ENCODE assay signal across 8 cellular contexts in the genomic region with DNA sequence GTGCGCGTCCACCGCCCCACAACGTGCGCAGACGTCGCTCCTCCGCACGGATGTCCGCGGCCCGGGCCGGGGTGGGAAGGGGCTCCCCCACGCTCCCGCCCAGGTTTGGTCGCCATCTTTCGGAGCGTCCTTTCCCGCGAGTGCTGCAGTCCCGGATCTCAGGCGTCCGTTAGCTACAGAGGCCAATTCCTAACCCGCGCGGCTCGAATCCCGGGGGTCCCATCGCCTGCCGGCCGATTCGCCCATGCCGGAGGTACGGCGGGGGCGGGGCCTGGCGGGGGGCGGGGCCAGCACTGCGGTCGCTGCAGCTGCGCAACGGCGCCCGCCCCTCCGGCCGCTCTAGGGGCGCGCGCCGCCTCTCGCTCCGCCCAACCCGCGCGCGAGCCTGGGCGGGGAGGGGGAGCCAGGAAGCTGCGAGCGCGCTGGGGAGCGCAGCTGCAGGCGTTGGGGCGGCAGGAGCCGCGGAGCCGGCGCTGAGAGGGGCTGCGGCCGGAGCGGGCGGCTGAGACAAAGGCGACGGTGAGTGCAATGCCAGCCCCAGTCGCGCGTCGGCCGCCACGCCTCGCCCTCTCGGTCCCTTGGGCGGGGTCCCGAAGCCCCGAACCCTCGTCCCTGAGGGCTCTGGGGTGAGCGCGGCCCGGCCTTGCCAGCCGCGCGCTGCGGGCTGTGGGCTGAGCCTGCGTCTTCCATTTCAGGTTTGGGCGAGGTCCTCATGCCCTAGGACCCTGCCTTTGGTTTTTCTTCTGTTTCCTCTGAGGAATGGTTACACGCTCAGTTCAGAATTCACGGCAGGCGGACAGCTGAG. TPM values are rescaled to one million over a fixed set of nuclear protein-coding genes. Genes with fewer than 3 reads are reported as not detected.
DNase-seq lines count a peak whose midpoint lies in the region; TF ChIP-seq lines count a peak whose summit lies in the region.

A gene with protein sequence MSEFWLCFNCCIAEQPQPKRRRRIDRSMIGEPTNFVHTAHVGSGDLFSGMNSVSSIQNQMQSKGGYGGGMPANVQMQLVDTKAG (plus strand): TSS at position 406 of the 805 bp plus-strand sequence. CDS start 95,441 bp downstream, outside the sequence.

- peak within 1 kb of the TSS; percentile 98 for H3K4me3 Mint-ChIP-seq in type B pancreatic cell

- peak within 1 kb of the TSS; percentile 100 for H3K4me2 ChIP-seq in SU-DHL-6 (ENCODE audit: low read depth, low read length, poor library complexity, severe bottlenecking)

- peaks cover 68% of the 10 kb centered on the region for H3F3A ChIP-seq in SU-DHL-6 (ENCODE audit: insufficient read depth)

- POLR2A ChIA-PET in HEK293 (lab: Yijun Ruan, JAX), result interaction anchor here (0.8 to 3.2 kb wide), 6 partner anchors 16 to 124 kb away, joined by 3 to 22 read pairs (median 3); partner anchors contain the start of gene HINT1

- no peaks in the 10 kb centered on the region; the same call in 1 of the 2 replicates for H4K20me1 ChIP-seq in SU-DHL-6 (ENCODE audit: low read depth, low read length)

- H3K4me3 ChIP-seq in GM08714 (ENCODE audit: low read length) (peak within 1 kb of the TSS; percentile 100), HEK293 (ENCODE audit: low read depth, low read length) (peak within 1 kb of the TSS; percentile 98), SU-DHL-6 (ENCODE audit: insufficient read depth, low read length, poor library complexity, severe bottlenecking) (peak within 1 kb of the TSS; percentile 98)

- H3K27me3 Mint-ChIP-seq in type B pancreatic cell, result no peaks in the 10 kb centered on the region

- no peaks in the 10 kb centered on the region for H3K9me2 ChIP-seq in SU-DHL-6 (replicated peaks; ENCODE audit: insufficient read depth, low read length)

- H3K36me3 Mint-ChIP-seq in type B pancreatic cell, result no peaks in the 10 kb centered on the region

- TF ChIP-seq CTCF in HEK293 (tag by site-specific recombination; IDR thresholded peaks at IDR 0.05), result peak; percentile 51; the same call in 1 of the 2 replicates
- TF ChIP-seq CTCF in SU-DHL-6 (IDR thresholded peaks at IDR 0.05; ENCODE audit: insufficient read depth, low read length, poor library complexity, severe bottlenecking), result no peak
- TF ChIP-seq CTCF in type B pancreatic cell (conservative IDR thresholded peaks at IDR 0.05), result peak; percentile 32

- H3K27ac Mint-ChIP-seq in type B pancreatic cell, result peak within 1 kb of the TSS; percentile 94

- H3K36me3 ChIP-seq in HEK293 (ENCODE audit: control insufficient read depth in 2 of 2, insufficient read depth in 1 of 2, low read length in 2 of 2) (no peaks in the 10 kb centered on the region; a peak in 1 of 3 replicates), SU-DHL-6 (ENCODE audit: low read length) (peaks cover 12% of the 10 kb centered on the region)

- H3K27ac ChIP-seq in HEK293 (ENCODE audit: extremely low read depth, low read depth, low read length), result peak within 1 kb of the TSS; percentile 90
- peak within 1 kb of the TSS; percentile 92 for H3K27ac ChIP-seq in SU-DHL-6 (ENCODE audit: low read depth, low read length)
- peak within 1 kb of the TSS; percentile 12 for H3K27ac ChIP-seq in adipose tissue (ENCODE audit: low read depth, low read length)

- H3K4me1 Mint-ChIP-seq in type B pancreatic cell (ENCODE audit: unreplicated experiment), result peaks cover 13% of the 10 kb centered on the region

- CTCF ChIA-PET in HEK293 (lab: Yijun Ruan, JAX), result interaction anchor here (0.7 to 2.9 kb wide), 3 partner anchors 12 to 118 kb away, joined by 3 to 18 read pairs (median 3); no protein-coding TSS in a partner anchor

- H3K9me3 ChIP-seq in HEK293 (ENCODE audit: control insufficient read depth, insufficient read depth, low read depth, low read length), result no peaks in the 10 kb centered on the region
- H3K9me3 ChIP-seq in SU-DHL-6 (ENCODE audit: insufficient read depth, low read length), result no peaks in the 10 kb centered on the region

- H3K9me3 Mint-ChIP-seq in type B pancreatic cell, result no peaks in the 10 kb centered on the region

- peak within 1 kb of the TSS; percentile 92 for H3K9ac ChIP-seq in SU-DHL-6 (ENCODE audit: low read length)

- peak within 1 kb of the TSS; percentile 37 for H2AFZ ChIP-seq in SU-DHL-6 (ENCODE audit: low read depth, low read length, severe bottlenecking)

- DNase-seq in MV-4-11 (lab: John Stamatoyannopoulos, UW) (peak; percentile 83), cardiac septum (ENCODE audit: low spot score) (peak; percentile 94), posterior cingulate gyrus (peak; percentile 66 to 97 (median 80)), type B pancreatic cell (ENCODE audit: extremely low spot score, unreplicated experiment) (peak; percentile 88)

- H3K79me2 ChIP-seq in SU-DHL-6 (ENCODE audit: insufficient read depth, low read length), result peaks cover 73% of the 10 kb centered on the region

- intact Hi-C loops in cardiac septum (cut with DNase I) (loop anchor here (2.0 kb wide), 1 partner anchor 99 kb away; the partner anchor contains the start of gene HINT1), posterior cingulate gyrus (cut with DNase I) (loop anchor here (2.0 to 10.0 kb wide), 3 partner anchors 99 to 153 kb away; partner anchors contain the start of gene HINT1)

- no peaks in the 10 kb centered on the region; the same call in 1 of the 2 replicates for H3K4me1 ChIP-seq in HEK293 (ENCODE audit: control insufficient read depth, insufficient read depth, low read length)

- H3K27me3 ChIP-seq in SU-DHL-6 (ENCODE audit: low read length), result no peaks in the 10 kb centered on the region

- 0 to 1% (median 0%) methylated on average over 89 to 97 of the region's 97 CpGs for WGBS in adipose tissue, 3 donors

TF ChIP-seq in HEK293, 187 proteins besides CTCF, POLR2A, EP300 and RAD21 (continues in another document):
- TF ChIP-seq, protein P1, sequence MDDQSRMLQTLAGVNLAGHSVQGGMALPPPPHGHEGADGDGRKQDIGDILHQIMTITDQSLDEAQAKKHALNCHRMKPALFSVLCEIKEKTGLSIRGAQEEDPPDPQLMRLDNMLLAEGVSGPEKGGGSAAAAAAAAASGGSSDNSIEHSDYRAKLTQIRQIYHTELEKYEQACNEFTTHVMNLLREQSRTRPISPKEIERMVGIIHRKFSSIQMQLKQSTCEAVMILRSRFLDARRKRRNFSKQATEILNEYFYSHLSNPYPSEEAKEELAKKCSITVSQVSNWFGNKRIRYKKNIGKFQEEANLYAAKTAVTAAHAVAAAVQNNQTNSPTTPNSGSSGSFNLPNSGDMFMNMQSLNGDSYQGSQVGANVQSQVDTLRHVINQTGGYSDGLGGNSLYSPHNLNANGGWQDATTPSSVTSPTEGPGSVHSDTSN (CRISPR knock-in tag; IDR thresholded peaks at IDR 0.05), result 0 out of 2 replicates have a peak, but pooled peaks have one; percentile 52
- TF ChIP-seq KLF8 (tag by site-specific recombination; IDR thresholded peaks at IDR 0.05), result peak; percentile 45; the same call in 1 of the 2 replicates
- peak; percentile 24; the same call in 1 of the 2 replicates for TF ChIP-seq ZNF398 (tag by site-specific recombination; IDR thresholded peaks at IDR 0.05)
- TF ChIP-seq, protein P2, sequence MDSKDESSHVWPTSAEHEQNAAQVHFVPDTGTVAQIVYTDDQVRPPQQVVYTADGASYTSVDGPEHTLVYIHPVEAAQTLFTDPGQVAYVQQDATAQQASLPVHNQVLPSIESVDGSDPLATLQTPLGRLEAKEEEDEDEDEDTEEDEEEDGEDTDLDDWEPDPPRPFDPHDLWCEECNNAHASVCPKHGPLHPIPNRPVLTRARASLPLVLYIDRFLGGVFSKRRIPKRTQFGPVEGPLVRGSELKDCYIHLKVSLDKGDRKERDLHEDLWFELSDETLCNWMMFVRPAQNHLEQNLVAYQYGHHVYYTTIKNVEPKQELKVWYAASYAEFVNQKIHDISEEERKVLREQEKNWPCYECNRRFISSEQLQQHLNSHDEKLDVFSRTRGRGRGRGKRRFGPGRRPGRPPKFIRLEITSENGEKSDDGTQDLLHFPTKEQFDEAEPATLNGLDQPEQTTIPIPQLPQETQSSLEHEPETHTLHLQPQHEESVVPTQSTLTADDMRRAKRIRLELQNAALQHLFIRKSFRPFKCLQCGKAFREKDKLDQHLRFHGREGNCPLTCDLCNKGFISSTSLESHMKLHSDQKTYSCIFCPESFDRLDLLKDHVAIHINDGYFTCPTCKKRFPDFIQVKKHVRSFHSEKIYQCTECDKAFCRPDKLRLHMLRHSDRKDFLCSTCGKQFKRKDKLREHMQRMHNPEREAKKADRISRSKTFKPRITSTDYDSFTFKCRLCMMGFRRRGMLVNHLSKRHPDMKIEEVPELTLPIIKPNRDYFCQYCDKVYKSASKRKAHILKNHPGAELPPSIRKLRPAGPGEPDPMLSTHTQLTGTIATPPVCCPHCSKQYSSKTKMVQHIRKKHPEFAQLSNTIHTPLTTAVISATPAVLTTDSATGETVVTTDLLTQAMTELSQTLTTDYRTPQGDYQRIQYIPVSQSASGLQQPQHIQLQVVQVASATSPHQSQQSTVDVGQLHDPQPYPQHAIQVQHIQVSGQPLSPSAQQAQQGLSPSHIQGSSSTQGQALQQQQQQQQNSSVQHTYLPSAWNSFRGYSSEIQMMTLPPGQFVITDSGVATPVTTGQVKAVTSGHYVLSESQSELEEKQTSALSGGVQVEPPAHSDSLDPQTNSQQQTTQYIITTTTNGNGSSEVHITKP (tag by site-specific recombination; IDR thresholded peaks at IDR 0.05), result peak; percentile 49
- TF ChIP-seq ZBTB17 (tag by site-specific recombination; IDR thresholded peaks at IDR 0.05), result peak; percentile 12; the same call in 1 of the 2 replicates
- peak; percentile 77 for TF ChIP-seq ZBTB48 (tag by site-specific recombination; IDR thresholded peaks at IDR 0.05)

RNA-seq across cellular contexts. Expression of the gene that starts here (rescaled TPM):
- polyA plus RNA-seq in adipose tissue, result 10 to 100 TPM; 10.2 to 14.7 (median 14.7) TPM
- total RNA-seq in cardiac septum (8.6 TPM), type B pancreatic cell (ENCODE audit: low replicate concordance) (26.0 and 27.8 TPM in 2 replicates)

Comparison
In these comparisons a context has a peak if more than half of its experiments do, and no peak if none do; other contexts are left out.
1. Peak in every context shown above with its lines: DNase-seq, H3K4me3 ChIP-seq and H3K27ac ChIP-seq.
2. H3K27ac ChIP-seq: peak in every context shown above with its lines; median percentile 92 in SU-DHL-6; 90 in HEK293; 12 in adipose tissue.